In the genomic region with DNA sequence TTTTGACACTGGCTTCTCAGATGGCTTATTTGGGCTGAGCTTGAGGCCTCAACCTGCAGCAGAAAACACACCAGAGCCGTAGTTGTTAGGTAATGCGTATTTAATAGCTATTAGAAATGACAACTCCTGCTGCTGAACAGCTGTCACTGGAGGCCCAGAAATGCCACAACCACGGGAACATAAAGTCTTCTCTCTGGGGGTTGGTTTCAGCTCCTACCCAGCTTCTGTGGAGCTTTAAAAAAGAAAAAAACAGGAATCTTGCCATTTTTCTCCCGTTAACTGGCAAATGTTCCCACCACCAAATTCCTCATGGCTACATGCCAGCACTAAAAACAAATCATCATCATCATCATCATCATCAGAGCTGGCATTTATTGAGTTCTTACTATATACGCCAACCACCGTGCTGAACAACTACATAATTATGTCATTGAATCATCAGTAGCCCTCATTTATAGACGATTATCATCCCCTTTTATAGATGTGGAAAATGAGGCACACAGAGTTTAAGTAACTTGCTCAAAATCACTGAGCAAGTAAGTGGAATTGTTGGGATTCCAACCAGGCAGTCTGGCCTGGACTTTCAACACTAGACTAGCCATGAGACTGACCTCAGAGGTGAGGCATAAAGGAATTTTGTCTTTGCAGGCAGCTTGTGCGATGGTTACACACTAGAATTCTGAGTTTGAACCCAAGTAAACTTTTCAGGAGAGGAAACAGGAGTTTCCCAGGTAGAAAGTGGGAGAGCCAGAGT, we compare ENCODE assay signal across 1 cellular context.
TF ChIP-seq lines count a peak whose summit lies in the region.

No MANE protein-coding gene starts in this region.

TF ChIP-seq in GM23338, 12 proteins besides CTCF, POLR2A, EP300 and RAD21 (continued from another document):
- TF ChIP-seq CREB1 (CRISPR knock-in tag; IDR thresholded peaks at IDR 0.05; ENCODE audit: low read depth) (no peak), NANOG (IDR thresholded peaks at IDR 0.05; ENCODE audit: borderline replicate concordance) (no peak)
- TF ChIP-seq, protein P1, sequence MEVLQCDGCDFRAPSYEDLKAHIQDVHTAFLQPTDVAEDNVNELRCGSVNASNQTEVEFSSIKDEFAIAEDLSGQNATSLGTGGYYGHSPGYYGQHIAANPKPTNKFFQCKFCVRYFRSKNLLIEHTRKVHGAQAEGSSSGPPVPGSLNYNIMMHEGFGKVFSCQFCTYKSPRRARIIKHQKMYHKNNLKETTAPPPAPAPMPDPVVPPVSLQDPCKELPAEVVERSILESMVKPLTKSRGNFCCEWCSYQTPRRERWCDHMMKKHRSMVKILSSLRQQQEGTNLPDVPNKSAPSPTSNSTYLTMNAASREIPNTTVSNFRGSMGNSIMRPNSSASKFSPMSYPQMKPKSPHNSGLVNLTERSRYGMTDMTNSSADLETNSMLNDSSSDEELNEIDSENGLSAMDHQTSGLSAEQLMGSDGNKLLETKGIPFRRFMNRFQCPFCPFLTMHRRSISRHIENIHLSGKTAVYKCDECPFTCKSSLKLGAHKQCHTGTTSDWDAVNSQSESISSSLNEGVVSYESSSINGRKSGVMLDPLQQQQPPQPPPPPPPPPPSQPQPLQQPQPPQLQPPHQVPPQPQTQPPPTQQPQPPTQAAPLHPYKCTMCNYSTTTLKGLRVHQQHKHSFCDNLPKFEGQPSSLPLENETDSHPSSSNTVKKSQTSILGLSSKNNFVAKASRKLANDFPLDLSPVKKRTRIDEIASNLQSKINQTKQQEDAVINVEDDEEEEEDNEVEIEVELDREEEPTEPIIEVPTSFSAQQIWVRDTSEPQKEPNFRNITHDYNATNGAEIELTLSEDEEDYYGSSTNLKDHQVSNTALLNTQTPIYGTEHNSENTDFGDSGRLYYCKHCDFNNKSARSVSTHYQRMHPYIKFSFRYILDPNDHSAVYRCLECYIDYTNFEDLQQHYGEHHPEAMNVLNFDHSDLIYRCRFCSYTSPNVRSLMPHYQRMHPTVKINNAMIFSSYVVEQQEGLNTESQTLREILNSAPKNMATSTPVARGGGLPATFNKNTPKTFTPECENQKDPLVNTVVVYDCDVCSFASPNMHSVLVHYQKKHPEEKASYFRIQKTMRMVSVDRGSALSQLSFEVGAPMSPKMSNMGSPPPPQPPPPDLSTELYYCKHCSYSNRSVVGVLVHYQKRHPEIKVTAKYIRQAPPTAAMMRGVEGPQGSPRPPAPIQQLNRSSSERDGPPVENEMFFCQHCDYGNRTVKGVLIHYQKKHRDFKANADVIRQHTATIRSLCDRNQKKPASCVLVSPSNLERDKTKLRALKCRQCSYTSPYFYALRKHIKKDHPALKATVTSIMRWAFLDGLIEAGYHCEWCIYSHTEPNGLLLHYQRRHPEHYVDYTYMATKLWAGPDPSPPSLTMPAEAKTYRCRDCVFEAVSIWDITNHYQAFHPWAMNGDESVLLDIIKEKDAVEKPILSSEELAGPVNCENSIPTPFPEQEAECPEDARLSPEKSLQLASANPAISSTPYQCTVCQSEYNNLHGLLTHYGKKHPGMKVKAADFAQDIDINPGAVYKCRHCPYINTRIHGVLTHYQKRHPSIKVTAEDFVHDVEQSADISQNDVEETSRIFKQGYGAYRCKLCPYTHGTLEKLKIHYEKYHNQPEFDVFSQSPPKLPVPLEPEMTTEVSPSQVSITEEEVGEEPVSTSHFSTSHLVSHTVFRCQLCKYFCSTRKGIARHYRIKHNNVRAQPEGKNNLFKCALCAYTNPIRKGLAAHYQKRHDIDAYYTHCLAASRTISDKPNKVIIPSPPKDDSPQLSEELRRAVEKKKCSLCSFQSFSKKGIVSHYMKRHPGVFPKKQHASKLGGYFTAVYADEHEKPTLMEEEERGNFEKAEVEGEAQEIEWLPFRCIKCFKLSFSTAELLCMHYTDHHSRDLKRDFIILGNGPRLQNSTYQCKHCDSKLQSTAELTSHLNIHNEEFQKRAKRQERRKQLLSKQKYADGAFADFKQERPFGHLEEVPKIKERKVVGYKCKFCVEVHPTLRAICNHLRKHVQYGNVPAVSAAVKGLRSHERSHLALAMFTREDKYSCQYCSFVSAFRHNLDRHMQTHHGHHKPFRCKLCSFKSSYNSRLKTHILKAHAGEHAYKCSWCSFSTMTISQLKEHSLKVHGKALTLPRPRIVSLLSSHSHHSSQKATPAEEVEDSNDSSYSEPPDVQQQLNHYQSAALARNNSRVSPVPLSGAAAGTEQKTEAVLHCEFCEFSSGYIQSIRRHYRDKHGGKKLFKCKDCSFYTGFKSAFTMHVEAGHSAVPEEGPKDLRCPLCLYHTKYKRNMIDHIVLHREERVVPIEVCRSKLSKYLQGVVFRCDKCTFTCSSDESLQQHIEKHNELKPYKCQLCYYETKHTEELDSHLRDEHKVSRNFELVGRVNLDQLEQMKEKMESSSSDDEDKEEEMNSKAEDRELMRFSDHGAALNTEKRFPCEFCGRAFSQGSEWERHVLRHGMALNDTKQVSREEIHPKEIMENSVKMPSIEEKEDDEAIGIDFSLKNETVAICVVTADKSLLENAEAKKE (CRISPR knock-in tag; IDR thresholded peaks at IDR 0.05): no peak
